15 cellular contexts compared by ENCODE assay signal in genomic region chr3:15094187-15094875, GRCh38. TPM values are rescaled to one million over a fixed set of nuclear protein-coding genes. Genes with fewer than 3 reads are reported as not detected.
DNase-seq lines count a peak whose midpoint lies in the region; ATAC-seq and TF ChIP-seq lines count a peak whose summit lies in the region.
"Had no signal": no experiment of that assay in that cellular context is flagged by ENCODE, and none has a peak within 500 bp of the region (broad histone marks: within the 10 kb centered on the region; RNA-seq: fewer than 3 reads in every experiment).

No MANE protein-coding gene starts in this region.

- H3K4ac ChIP-seq in mesendoderm (ENCODE audit: low read depth, low read length): no peak overlapping the region

- WGBS in mesendoderm (ENCODE audit: extremely low coverage, insufficient coverage, low lambda C conversion rate): no CpG with 5 or more reads among the region's 5 CpGs

- H4K8ac ChIP-seq in mesendoderm (ENCODE audit: low read depth, low read length): no peak overlapping the region

- no peak overlapping the region for H3K18ac ChIP-seq in mesendoderm (ENCODE audit: low read length)

- H3K4me1 ChIP-seq in ACC112 (ENCODE audit: control insufficient read depth, insufficient read depth, low read length, unreplicated experiment): peaks cover 7% of the 10 kb centered on the region
- H3K4me1 ChIP-seq in neutrophil (ENCODE audit: control insufficient read depth in 1 of 2, insufficient read depth in 1 of 2, low read depth in 1 of 2, low read length in 1 of 2): peaks cover 44 to 56% of the 10 kb centered on the region in 2 experiments
- peaks cover 15 to 44% of the 10 kb centered on the region in 2 donors for H3K4me1 ChIP-seq in thoracic aorta (ENCODE audit: control insufficient read depth in 1 of 2, low read depth in 2 of 2)
- peaks cover 4% of the 10 kb centered on the region for H3K4me1 ChIP-seq in mesendoderm (ENCODE audit: control insufficient read depth, low read depth, low read length)

- no peak overlapping the region for H2BK5ac ChIP-seq in mesendoderm (ENCODE audit: low read length)

- ATAC-seq in thoracic aorta (ENCODE audit: insufficient number of reproducible peaks, low FRiP score, low read depth): no peak
- ATAC-seq in GM19328 (IDR thresholded peaks at IDR 0.05; ENCODE audit: unreplicated experiment): no peak
- ATAC-seq: GM23338 had no signal

- no peak overlapping the region for H2BK15ac ChIP-seq in mesendoderm (replicated peaks; ENCODE audit: low read depth)

- no peak for TF ChIP-seq CTCF in neutrophil (IDR thresholded peaks at IDR 0.05)
- TF ChIP-seq CTCF in thoracic aorta (IDR thresholded peaks at IDR 0.05): no peak

- H3K36me3 ChIP-seq in ACC112 (ENCODE audit: insufficient read depth, low read length) (peaks cover 5% of the 10 kb centered on the region; the same call in 1 of the 2 replicates), neutrophil (peaks cover 37% of the 10 kb centered on the region), thoracic aorta (peaks cover 12% of the 10 kb centered on the region), mesendoderm (ENCODE audit: control insufficient read depth, insufficient read depth, low read length) (peaks cover 6% of the 10 kb centered on the region)

- no peak overlapping the region for H2BK120ac ChIP-seq in mesendoderm (ENCODE audit: low read depth, low read length)

- H2AFZ ChIP-seq in ACC112 (ENCODE audit: low read length, unreplicated experiment): no peak overlapping the region
- H2AFZ ChIP-seq: GM23338 had no signal

- H3K27ac ChIP-seq in ACC112 (ENCODE audit: low read depth, low read length): peak overlapping the region; percentile 31
- peak overlapping the region; percentile 63 for H3K27ac ChIP-seq in neutrophil
- H3K27ac ChIP-seq in thoracic aorta: peak overlapping the region; percentile 51 to 64
- no peak overlapping the region for H3K27ac ChIP-seq in mesendoderm (ENCODE audit: low read depth, low read length)
- H3K27ac ChIP-seq: BLaER1 treated with 17β-estradiol and CSF1 and Interleukin-3, amounts not matched to agents 10 nM and 100 nM had no signal

- H3K9ac ChIP-seq in mesendoderm (ENCODE audit: low read length): no peak overlapping the region
- H3K9ac ChIP-seq: BLaER1 treated with 17β-estradiol and CSF1 and Interleukin-3, amounts not matched to agents 10 nM and 100 nM had no signal

- DNase-seq in astrocyte of the hippocampus (ENCODE audit: low read depth, low spot score) (peak; percentile 26), thoracic aorta (ENCODE audit: low spot score) (no peak), SHP77 treated with DMSO at 0.1 percent for 48 hours (lab: John Stamatoyannopoulos, UW) (no peak), mesendoderm (no peak), NCI-H2081 (lab: John Stamatoyannopoulos, UW) (no peak)
- DNase-seq: 8988T; ACHN; CD4-positive, alpha-beta memory T cell; DMS79; H7 had no signal

- no peaks in the 10 kb centered on the region for H3K27me3 ChIP-seq in ACC112 (ENCODE audit: insufficient read depth, low read length)
- H3K27me3 ChIP-seq in neutrophil: no peaks in the 10 kb centered on the region
- no peaks in the 10 kb centered on the region for H3K27me3 ChIP-seq in thoracic aorta (replicated peaks; ENCODE audit: insufficient read depth)
- H3K27me3 ChIP-seq in mesendoderm (ENCODE audit: insufficient read depth, low read length, poor library complexity): no peaks in the 10 kb centered on the region
- H3K27me3 ChIP-seq: BLaER1 treated with 17β-estradiol and CSF1 and Interleukin-3, amounts not matched to agents 10 nM and 100 nM had no signal

- H3K23ac ChIP-seq in mesendoderm (ENCODE audit: low read length): no peak overlapping the region

- H3K56ac ChIP-seq in mesendoderm (ENCODE audit: low read length): no peak overlapping the region

- H3K79me2 ChIP-seq in ACC112 (ENCODE audit: control insufficient read depth, insufficient read depth, low read length, unreplicated experiment) (peaks cover 21% of the 10 kb centered on the region), mesendoderm (ENCODE audit: control insufficient read depth, insufficient read depth, low read length) (peaks cover 9% of the 10 kb centered on the region)

- H3K9me3 ChIP-seq in neutrophil (no peaks in the 10 kb centered on the region), thoracic aorta (no peaks in the 10 kb centered on the region)
- H3K9me3 ChIP-seq: BLaER1 treated with 17β-estradiol and CSF1 and Interleukin-3, amounts not matched to agents 10 nM and 100 nM had no signal

- no peak overlapping the region for H4K5ac ChIP-seq in mesendoderm (ENCODE audit: low read length)

- peaks cover 10% of the 10 kb centered on the region for H3K79me1 ChIP-seq in mesendoderm (ENCODE audit: low read length)

- H2AK5ac ChIP-seq in mesendoderm (ENCODE audit: low read length): no peak overlapping the region

- no peak overlapping the region for H3K4me2 ChIP-seq in mesendoderm (ENCODE audit: low read length)
- H3K4me2 ChIP-seq: GM23338 had no signal

- no peak overlapping the region for H3K4me3 ChIP-seq in ACC112 (ENCODE audit: low read depth, low read length)
- H3K4me3 ChIP-seq in neutrophil (ENCODE audit: low read depth in 1 of 2, low read length in 1 of 2): no peak overlapping the region
- H3K4me3 ChIP-seq in thoracic aorta: no peak overlapping the region
- no peak overlapping the region for H3K4me3 ChIP-seq in mesendoderm (ENCODE audit: low read length)
- H3K4me3 ChIP-seq: BLaER1 treated with 17β-estradiol and CSF1 and Interleukin-3, amounts not matched to agents 10 nM and 100 nM; GM23338 had no signal

RNA-seq across cellular contexts. Expression of gene RBSN, which starts 4.6 kb away (rescaled TPM):
- total RNA-seq in thoracic aorta: 10 to 100 TPM; 40.8 to 47.8 TPM
- 11.2 TPM for polyA plus RNA-seq in mesendoderm (2013, experiment 1 of 2)
- polyA plus RNA-seq in mesendoderm (2013, experiment 2 of 2): 10.6 TPM

RNA-seq across cellular contexts. Expression of gene MRPS25, which starts 29.2 kb away (rescaled TPM):
- 10 to 100 TPM; 13.8 to 31.0 TPM for total RNA-seq in thoracic aorta
- polyA plus RNA-seq in mesendoderm (2013, experiment 1 of 2): 28.8 TPM
- 27.1 TPM for polyA plus RNA-seq in mesendoderm (2013, experiment 2 of 2)
